14 cellular contexts compared by ENCODE assay signal in the genomic region with DNA sequence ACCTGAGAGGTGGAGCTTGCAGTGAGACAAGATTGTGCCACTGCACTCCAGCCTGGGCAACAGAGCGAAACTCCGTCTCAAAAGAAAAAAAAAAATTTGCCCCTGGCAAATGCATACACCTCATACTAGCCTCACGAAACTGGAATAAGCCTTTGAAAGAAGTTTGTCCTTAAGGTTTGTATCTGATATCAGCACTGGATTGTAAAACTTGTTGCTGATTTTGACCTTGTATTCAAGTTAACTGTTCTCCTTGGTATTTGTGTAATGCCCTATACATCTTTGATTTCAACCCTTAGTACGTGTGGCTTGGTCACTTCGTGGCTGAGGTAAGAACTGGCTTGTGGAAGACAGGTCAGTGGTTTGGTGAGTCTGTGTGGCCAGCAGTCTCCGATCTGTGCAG. TPM values are rescaled to one million over a fixed set of nuclear protein-coding genes. Genes with fewer than 3 reads are reported as not detected.
DNase-seq lines count a peak whose midpoint lies in the region; TF ChIP-seq lines count a peak whose summit lies in the region.
"Had no signal": no experiment of that assay in that cellular context is flagged by ENCODE, and none has a peak within 500 bp of the region (broad histone marks: within the 10 kb centered on the region; RNA-seq: fewer than 3 reads in every experiment).

No MANE protein-coding gene starts in this region.

- CTCF ChIA-PET in mammary epithelial cell (lab: Charles Lee; ENCODE audit: low non-redundant PET) = no interaction called here
- CTCF ChIA-PET in RWPE1 (lab: Yijun Ruan, JAX) = no interaction called here

- H3K4me2 ChIP-seq in mammary epithelial cell (ENCODE audit: insufficient read depth, low read depth, low read length) = no peak overlapping the region
- H3K4me2 ChIP-seq: BLaER1 treated with 17β-estradiol and CSF1 and Interleukin-3, amounts not matched to agents 10 nM and 100 nM had no signal

- H2AFZ ChIP-seq in mammary epithelial cell (ENCODE audit: low read depth, low read length) = no peak overlapping the region
- H2AFZ ChIP-seq: GM23248 had no signal

- intact Hi-C loops in mammary epithelial cell (cut with micrococcal nuclease) = no loop called here

- H3K27me3 ChIP-seq in Peyer's patch (no peaks in the 10 kb centered on the region), mammary epithelial cell (ENCODE audit: insufficient read depth, low read length) (no peaks in the 10 kb centered on the region)
- H3K27me3 ChIP-seq: BLaER1 treated with 17β-estradiol and CSF1 and Interleukin-3, amounts not matched to agents 10 nM and 100 nM had no signal

- DNase-seq in activated naive CD8-positive, alpha-beta T cell treated with anti-CD3 and anti-CD28 coated beads for 36 hours = no peak
- DNase-seq in Peyer's patch = peak in 2 of 3 donors; percentile 4 to 8
- no peak for DNase-seq in neural crest cell (ENCODE audit: low read depth, low spot score)
- DNase-seq in iPS-NIHi7 (ENCODE audit: extremely low spot score) = no peak
- no peak for DNase-seq in mammary epithelial cell
- DNase-seq in RWPE1 (ENCODE audit: low spot score) = no peak
- DNase-seq: 8988T, GM23248, IMR-90 had no signal

- no peak for TF ChIP-seq CTCF in Peyer's patch (IDR thresholded peaks at IDR 0.05)
- no peak for TF ChIP-seq CTCF in neural crest cell (conservative IDR thresholded peaks at IDR 0.05)
- TF ChIP-seq CTCF in mammary epithelial cell (conservative IDR thresholded peaks at IDR 0.05 in 1 of 2, IDR thresholded peaks at IDR 0.05 in 1 of 2; ENCODE audit: extremely low read depth in 1 of 2, insufficient read depth in 1 of 2, low read depth in 1 of 2, low read length in 2 of 2) = no peak
- no peak for TF ChIP-seq CTCF in RWPE1 (conservative IDR thresholded peaks at IDR 0.05; ENCODE audit: low read depth)

- POLR2A ChIA-PET in RWPE1 (lab: Yijun Ruan, JAX; ENCODE audit: low non-redundant PET) = no interaction called here

- in situ Hi-C loops in mammary epithelial cell (cut with MboI; ENCODE audit: low sequenced_read_pairs in 2 of 2) = no loop called here

- H3K9me3 Mint-ChIP-seq in activated naive CD8-positive, alpha-beta T cell (ENCODE audit: low read depth) = no peaks in the 10 kb centered on the region
- no peaks in the 10 kb centered on the region for H3K9me3 Mint-ChIP-seq in activated naive CD8-positive, alpha-beta T cell treated with anti-CD3 and anti-CD28 coated beads for 36 hours
- H3K9me3 Mint-ChIP-seq in neural crest cell = no peaks in the 10 kb centered on the region

- TF ChIP-seq POLR2A in Peyer's patch (IDR thresholded peaks at IDR 0.05) = no peak

- no TSS peak for BruUV-seq in mammary epithelial cell (replicated peaks; lab: Mats Ljungman, UMichigan)

- no peaks in the 10 kb centered on the region for H3K9me3 ChIP-seq in Peyer's patch
- no peaks in the 10 kb centered on the region for H3K9me3 ChIP-seq in mammary epithelial cell (replicated peaks; ENCODE audit: insufficient read depth, low read length)
- H3K9me3 ChIP-seq: BLaER1 treated with 17β-estradiol and CSF1 and Interleukin-3, amounts not matched to agents 10 nM and 100 nM; Caco-2; HAP-1 had no signal

- H3K4me1 ChIP-seq in Peyer's patch = peaks cover 0 to 5% (median 0%) of the 10 kb centered on the region in 4 donors
- no peaks in the 10 kb centered on the region for H3K4me1 ChIP-seq in mammary epithelial cell (ENCODE audit: insufficient read depth, low read length)

- H3K36me3 ChIP-seq in Peyer's patch (peaks cover 0 to 31% (median 0%) of the 10 kb centered on the region in 3 donors), mammary epithelial cell (ENCODE audit: insufficient read depth, low read length) (peaks cover 17% of the 10 kb centered on the region)

- peaks cover 9% of the 10 kb centered on the region for H3K4me1 Mint-ChIP-seq in activated naive CD8-positive, alpha-beta T cell (ENCODE audit: low read depth)
- peaks cover 20% of the 10 kb centered on the region for H3K4me1 Mint-ChIP-seq in activated naive CD8-positive, alpha-beta T cell treated with anti-CD3 and anti-CD28 coated beads for 36 hours
- peaks cover 5% of the 10 kb centered on the region for H3K4me1 Mint-ChIP-seq in neural crest cell

- peaks cover 4% of the 10 kb centered on the region for H3K36me3 Mint-ChIP-seq in activated naive CD8-positive, alpha-beta T cell
- peaks cover 9% of the 10 kb centered on the region for H3K36me3 Mint-ChIP-seq in activated naive CD8-positive, alpha-beta T cell treated with anti-CD3 and anti-CD28 coated beads for 36 hours
- peaks cover 6% of the 10 kb centered on the region for H3K36me3 Mint-ChIP-seq in neural crest cell (ENCODE audit: low read depth)

- H3K27ac ChIP-seq in Peyer's patch = no peak overlapping the region
- H3K27ac ChIP-seq in mammary epithelial cell (ENCODE audit: insufficient read depth, low read depth, low read length) = no peak overlapping the region
- no peak overlapping the region for H3K27ac ChIP-seq in RWPE1
- H3K27ac ChIP-seq: BLaER1 treated with 17β-estradiol and CSF1 and Interleukin-3, amounts not matched to agents 10 nM and 100 nM; GM23248 had no signal

- 87% methylated on average over 6 of the region's 6 CpGs for WGBS in mammary epithelial cell (ENCODE audit: low coverage, missing lambda C conversion rate)

- no peaks in the 10 kb centered on the region for H3K27me3 Mint-ChIP-seq in activated naive CD8-positive, alpha-beta T cell
- no peaks in the 10 kb centered on the region for H3K27me3 Mint-ChIP-seq in activated naive CD8-positive, alpha-beta T cell treated with anti-CD3 and anti-CD28 coated beads for 36 hours
- no peaks in the 10 kb centered on the region for H3K27me3 Mint-ChIP-seq in neural crest cell (ENCODE audit: low read depth)
- H3K27me3 Mint-ChIP-seq: B cell had no signal

- no peak overlapping the region for H3K4me3 Mint-ChIP-seq in activated naive CD8-positive, alpha-beta T cell
- H3K4me3 Mint-ChIP-seq in activated naive CD8-positive, alpha-beta T cell treated with anti-CD3 and anti-CD28 coated beads for 36 hours = no peak overlapping the region
- peak overlapping the region; percentile 13 for H3K4me3 Mint-ChIP-seq in neural crest cell
- H3K4me3 Mint-ChIP-seq: B cell had no signal

- H3K27ac Mint-ChIP-seq in activated naive CD8-positive, alpha-beta T cell = peak overlapping the region; percentile 5
- no peak overlapping the region for H3K27ac Mint-ChIP-seq in activated naive CD8-positive, alpha-beta T cell treated with anti-CD3 and anti-CD28 coated beads for 36 hours
- peak overlapping the region; percentile 53 for H3K27ac Mint-ChIP-seq in neural crest cell (ENCODE audit: unreplicated experiment)
- H3K27ac Mint-ChIP-seq: B cell had no signal

- dilution Hi-C loops in mammary epithelial cell (cut with HindIII; ENCODE audit: low sequenced_read_pairs) = loop anchor here (5.0 kb wide), 1 partner anchor 69 kb away; no protein-coding TSS in a partner anchor

- no peak overlapping the region for H3K9ac ChIP-seq in mammary epithelial cell (ENCODE audit: insufficient read depth, low read length)
- H3K9ac ChIP-seq: BLaER1 treated with 17β-estradiol and CSF1 and Interleukin-3, amounts not matched to agents 10 nM and 100 nM; GM23248 had no signal

- H3K4me3 ChIP-seq in Peyer's patch = no peak overlapping the region
- H3K4me3 ChIP-seq in mammary epithelial cell (replicated peaks in 1 of 3; ENCODE audit: insufficient read depth in 1 of 3, low read depth in 2 of 3, low read length in 3 of 3) = no peak overlapping the region
- H3K4me3 ChIP-seq: BLaER1 treated with 17β-estradiol and CSF1 and Interleukin-3, amounts not matched to agents 10 nM and 100 nM; GM23248; HAP-1 had no signal

- H4K20me1 ChIP-seq in mammary epithelial cell (ENCODE audit: insufficient read depth, low read length) = no peaks in the 10 kb centered on the region

- H3K79me2 ChIP-seq in mammary epithelial cell (ENCODE audit: insufficient read depth, low read length) = no peaks in the 10 kb centered on the region

RNA-seq across cellular contexts. Expression of a gene that starts 6.2 kb away (rescaled TPM):
- 10 to 100 TPM; 21.3 to 22.7 TPM for total RNA-seq in activated naive CD8-positive, alpha-beta T cell treated with anti-CD3 and anti-CD28 coated beads for 36 hours
- 100 to 1,000 TPM; 186 to 243 (median 210) TPM for total RNA-seq in Peyer's patch
- total RNA-seq in neural crest cell = 38.7 and 44.4 TPM in 2 replicates
- total RNA-seq in mammary epithelial cell = 10 to 100 TPM; 41.7 to 59.0 TPM
- polyA plus RNA-seq in mammary epithelial cell = 10.5 TPM
- 58.9 TPM for polyA minus RNA-seq in mammary epithelial cell

RNA-seq across cellular contexts. Expression of a gene that starts 37.0 kb away (rescaled TPM):
- total RNA-seq in activated naive CD8-positive, alpha-beta T cell treated with anti-CD3 and anti-CD28 coated beads for 36 hours = 10 to 100 TPM; 19.4 to 19.5 TPM
- total RNA-seq in Peyer's patch (1 to 10 TPM in 2 of 4 donors, not detected in 2; 1.6 to 3.5 TPM), neural crest cell (0.23 TPM in 1 of 2 replicates, not detected in the other), mammary epithelial cell (1 to 10 TPM; 1.8 to 4.3 TPM)
- 1.7 TPM for polyA plus RNA-seq in mammary epithelial cell
- polyA minus RNA-seq in mammary epithelial cell = not detected

RNA-seq across cellular contexts. Expression of a gene that starts 37.9 kb away (rescaled TPM):
- 100 to 1,000 TPM; 133 to 141 TPM for total RNA-seq in activated naive CD8-positive, alpha-beta T cell treated with anti-CD3 and anti-CD28 coated beads for 36 hours
- total RNA-seq in Peyer's patch = 10 to 100 TPM; 21.4 to 36.3 (median 29.4) TPM
- 107 and 109 TPM in 2 replicates for total RNA-seq in neural crest cell
- 10 to 100 TPM; 69.5 to 74.2 TPM for total RNA-seq in mammary epithelial cell
- polyA plus RNA-seq in mammary epithelial cell = 94.0 TPM
- polyA minus RNA-seq in mammary epithelial cell = 69.4 TPM

Comparison
In these comparisons a context has a peak if more than half of its experiments do, and no peak if none do; other contexts are left out.
1. DNase-seq: peak in Peyer's patch (2 of 3); none in activated naive CD8-positive, alpha-beta T cell treated with anti-CD3 and anti-CD28 coated beads for 36 hours (single experiment), neural crest cell (single experiment), iPS-NIHi7 (single experiment), mammary epithelial cell (single experiment) and RWPE1 (single experiment).